In the genomic region with DNA sequence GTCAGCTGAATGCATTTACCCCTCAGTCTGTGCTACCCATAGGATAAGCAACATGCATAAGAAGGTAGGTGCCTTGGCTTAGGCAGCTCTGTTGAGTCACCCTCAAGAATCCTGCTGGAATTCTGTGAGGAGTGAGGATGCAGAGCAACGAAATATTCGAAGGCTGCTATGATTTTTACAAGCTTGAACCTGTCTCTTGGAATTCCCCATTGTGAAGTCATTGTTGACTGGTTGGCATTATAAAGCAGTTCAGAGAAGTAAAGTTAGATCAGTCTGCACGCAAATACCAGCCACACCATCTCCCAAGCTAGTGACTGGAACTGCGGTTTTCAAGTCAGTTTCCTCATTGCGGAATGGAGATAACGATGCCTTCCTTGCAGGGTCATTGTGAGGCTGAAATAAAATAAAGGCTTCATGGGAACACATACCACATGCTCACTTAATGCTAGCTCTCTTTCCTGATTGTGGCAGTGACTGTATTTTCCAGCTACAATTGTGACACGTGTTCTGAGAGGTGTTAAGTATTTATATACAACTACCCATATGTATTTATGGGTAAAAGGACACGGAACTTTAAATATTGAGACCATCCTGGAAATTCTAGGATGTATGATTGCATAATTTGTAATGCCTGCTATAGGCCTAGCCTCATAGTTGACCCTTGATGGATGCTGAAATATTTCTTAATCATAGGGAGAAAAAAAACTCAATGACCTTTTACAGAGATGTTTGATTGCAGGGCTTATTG, we compare ENCODE assay signal across 8 cellular contexts.
DNase-seq lines count a peak whose midpoint lies in the region; ATAC-seq and TF ChIP-seq lines count a peak whose summit lies in the region.

No MANE protein-coding gene starts in this region.

- peak overlapping the region; percentile 93; the same call in 1 of the 2 replicates for H3K9ac ChIP-seq in OCI-LY3 (ENCODE audit: low read length)
- H3K9ac ChIP-seq in fibroblast of lung (ENCODE audit: insufficient read depth, low read length), result no peak overlapping the region

- H3K79me2 ChIP-seq in OCI-LY3 (ENCODE audit: low read length), result peaks cover 93% of the 10 kb centered on the region
- no peaks in the 10 kb centered on the region for H3K79me2 ChIP-seq in fibroblast of lung (ENCODE audit: control insufficient read depth, insufficient read depth, low read length)

- peak overlapping the region; percentile 67 for H3K4me2 ChIP-seq in OCI-LY3 (ENCODE audit: low read length)
- H3K4me2 ChIP-seq in fibroblast of lung (ENCODE audit: extremely low read depth, insufficient read depth, low read length), result no peak overlapping the region

- H2AFZ ChIP-seq in OCI-LY3 (ENCODE audit: low read depth, low read length), result no peak overlapping the region
- no peak overlapping the region for H2AFZ ChIP-seq in fibroblast of lung (ENCODE audit: low read length)

- H3K27ac ChIP-seq in OCI-LY3 (ENCODE audit: low read length), result peak overlapping the region; percentile 96
- no peak overlapping the region for H3K27ac ChIP-seq in fibroblast of lung (ENCODE audit: insufficient read depth, low read length)
- peak overlapping the region in 1 of 2 donors; percentile 6 for H3K27ac ChIP-seq in aorta (ENCODE audit: low read depth in 1 of 2, low read length in 2 of 2)
- no peak overlapping the region for H3K27ac ChIP-seq in uterus

- TF ChIP-seq CTCF in OCI-LY3 (IDR thresholded peaks at IDR 0.05; ENCODE audit: low read depth, low read length), result no peak
- no peak for TF ChIP-seq CTCF in fibroblast of lung (conservative IDR thresholded peaks at IDR 0.05 in 1 of 2, IDR thresholded peaks at IDR 0.05 in 1 of 2; ENCODE audit: low read depth in 1 of 2, low read length in 2 of 2)
- no peak for TF ChIP-seq CTCF in uterus (IDR thresholded peaks at IDR 0.05)

- H4K20me1 ChIP-seq in OCI-LY3 (ENCODE audit: insufficient read depth, low read length) (no peaks in the 10 kb centered on the region), fibroblast of lung (ENCODE audit: control insufficient read depth, extremely low read depth, insufficient read depth, low read length) (no peaks in the 10 kb centered on the region)

- DNase-seq in Right ventricle myocardium superior (no peak), cardiac septum (ENCODE audit: low spot score) (no peak), fibroblast of lung (ENCODE audit: low read depth in 2 of 2) (peak; percentile 28 to 82), aorta (no peak), uterus (no peak), DMS 273 (lab: John Stamatoyannopoulos, UW; ENCODE audit: unreplicated experiment) (no peak)
- no peak for DNase-seq in activated T-cell treated with anti-CD3 and anti-CD28 coated beads, Interleukin-2, amount 50 U/mL, for 48 hours

- peak; percentile 25 for ATAC-seq in Right ventricle myocardium superior (ENCODE audit: poor library complexity)
- ATAC-seq in aorta (ENCODE audit: low FRiP score), result peak; percentile 17

- H3K4me3 ChIP-seq in OCI-LY3 (ENCODE audit: low read length) (no peak overlapping the region), fibroblast of lung (replicated peaks in 1 of 4; ENCODE audit: control extremely low read depth in 1 of 4, insufficient read depth in 1 of 4, low read depth in 3 of 4, low read length in 4 of 4) (no peak overlapping the region), aorta (ENCODE audit: low read length in 2 of 2) (no peak overlapping the region), uterus (no peak overlapping the region)

- 51 to 53% methylated on average over 8 of the region's 8 CpGs for WGBS in aorta, 2 donors

- H3K4me1 ChIP-seq in OCI-LY3 (ENCODE audit: low read length) (peaks cover 97% of the 10 kb centered on the region), fibroblast of lung (ENCODE audit: control insufficient read depth, extremely low read depth, insufficient read depth, low read length) (peaks cover 2% of the 10 kb centered on the region), aorta (ENCODE audit: control insufficient read depth in 1 of 2, insufficient read depth in 2 of 2, low read length in 2 of 2) (peaks cover 1 to 2% of the 10 kb centered on the region in 2 donors), uterus (no peaks in the 10 kb centered on the region)

- peaks cover 3% of the 10 kb centered on the region for H3K36me3 ChIP-seq in OCI-LY3 (replicated peaks; ENCODE audit: low read depth, low read length)
- no peaks in the 10 kb centered on the region for H3K36me3 ChIP-seq in fibroblast of lung (ENCODE audit: control insufficient read depth, insufficient read depth, low read length)
- H3K36me3 ChIP-seq in aorta (ENCODE audit: control insufficient read depth in 1 of 2, insufficient read depth in 2 of 2, low read length in 1 of 2), result no peaks in the 10 kb centered on the region
- no peaks in the 10 kb centered on the region for H3K36me3 ChIP-seq in uterus

- H3K9me3 ChIP-seq in OCI-LY3 (ENCODE audit: insufficient read depth, low read length) (no peaks in the 10 kb centered on the region), fibroblast of lung (ENCODE audit: control insufficient read depth, insufficient read depth, low read depth, low read length) (no peaks in the 10 kb centered on the region), aorta (ENCODE audit: control insufficient read depth, low read length) (no peaks in the 10 kb centered on the region), uterus (no peaks in the 10 kb centered on the region)

- H3K27me3 ChIP-seq in OCI-LY3 (ENCODE audit: low read depth, low read length) (no peaks in the 10 kb centered on the region), fibroblast of lung (ENCODE audit: control insufficient read depth, insufficient read depth, low read length) (no peaks in the 10 kb centered on the region), aorta (ENCODE audit: control insufficient read depth in 1 of 2, insufficient read depth in 2 of 2, low read length in 1 of 2) (no peaks in the 10 kb centered on the region), uterus (no peaks in the 10 kb centered on the region)

- no peak for TF ChIP-seq POLR2A in uterus (IDR thresholded peaks at IDR 0.05)

- intact Hi-C loops in Right ventricle myocardium superior (cut with DNase I) (no loop called here), cardiac septum (cut with DNase I) (no loop called here), aorta (cut with DNase I) (no loop called here), uterus (cut with DNase I; ENCODE audit: low total_unique reads) (no loop called here)

Comparison
In these comparisons a context has a peak if more than half of its experiments do, and no peak if none do; other contexts are left out.
1. DNase-seq: peak in fibroblast of lung (2 of 2); none in Right ventricle myocardium superior (single experiment), cardiac septum (single experiment), aorta (0 of 2), uterus (0 of 2), activated T-cell treated with anti-CD3 and anti-CD28 coated beads, Interleukin-2, amount 50 U/mL, for 48 hours (0 of 2) and DMS 273 (single experiment).